Comparison of ENCODE assay signal across 35 cellular contexts in genomic region chr3:74617786-74618185, GRCh38.
"Had no signal": no experiment of that assay in that cellular context is flagged by ENCODE, and none has a peak within 500 bp of the region (broad histone marks: within the 10 kb centered on the region; RNA-seq: fewer than 3 reads in every experiment).

No MANE protein-coding gene starts in this region.

- H3K9me3 Mint-ChIP-seq: activated CD4-positive, alpha-beta memory T cell treated with anti-CD3 and anti-CD28 coated beads, Interleukin-2, amount 10 ng/mL, durations not matched to agents 7 days and 5 days; activated CD4-positive, alpha-beta T cell treated with anti-CD3 and anti-CD28 coated beads, Interleukin-2, amount 10 ng/mL, durations not matched to agents 7 days and 5 days; activated naive CD8-positive, alpha-beta T cell treated with anti-CD3 and anti-CD28 coated beads, Interleukin-2, amount 10 ng/mL, durations not matched to agents 7 days and 5 days; activated naive CD8-positive, alpha-beta T cell treated with anti-CD3 and anti-CD28 coated beads, Interleukin-2, amount 50 U/mL, for 24 hours; activated T-helper 2 cell treated with anti-CD3 and anti-CD28 coated beads, Interferon-gamma antibody, Interleukin-2, Interleukin-4, amounts not matched to agents 10 μg/mL and 5 μg/mL and 100 μg/mL, durations not matched to agents 14 hours and 24 hours and 36 hours; T-helper 1 cell treated with Interleukin-12 subunit alpha and Interleukin-12 subunit beta and Interleukin-4 antibody, amounts not matched to agents 30 μg/mL and 1 μg/mL, for 36 hours; T-helper 2 cell treated with Interferon-gamma antibody and Interleukin-4, amounts not matched to agents 5 μg/mL and 100 μg/mL, for 36 hours; WTC11 had no signal

- DNase-seq: activated CD4-positive, alpha-beta memory T cell treated with anti-CD3 and anti-CD28 coated beads, Interleukin-2, amount 10 ng/mL, durations not matched to agents 7 days and 5 days; activated CD4-positive, alpha-beta T cell treated with anti-CD3 and anti-CD28 coated beads for 1 hour; activated CD4-positive, alpha-beta T cell treated with anti-CD3 and anti-CD28 coated beads for 36 hours; activated CD4-positive, alpha-beta T cell treated with anti-CD3 and anti-CD28 coated beads for 48 hours; activated CD4-positive, alpha-beta T cell treated with anti-CD3 and anti-CD28 coated beads, Interleukin-2, amount 10 ng/mL, durations not matched to agents 7 days and 5 days; activated CD4-positive, alpha-beta T cell treated with anti-CD3 and anti-CD28 coated beads, Interleukin-2, amount 50 U/mL, for 48 hours; activated CD4-positive, CD25-positive, alpha-beta regulatory T cell; activated CD8-positive, alpha-beta memory T cell treated with anti-CD3 and anti-CD28 coated beads for 24 hours; activated CD8-positive, alpha-beta memory T cell treated with anti-CD3 and anti-CD28 coated beads, Interleukin-2, amount 10 ng/mL, durations not matched to agents 7 days and 5 days; activated CD8-positive, alpha-beta memory T cell treated with anti-CD3 and anti-CD28 coated beads, Interleukin-2, amount 50 U/mL, for 48 hours; activated CD8-positive, alpha-beta T cell treated with anti-CD3 and anti-CD28 coated beads, Interleukin-2, amount 10 ng/mL, durations not matched to agents 7 days and 5 days; activated effector memory CD4-positive, alpha-beta T cell treated with Interleukin-2 at 50 U/mL for 16 hours; activated gamma-delta T cell; activated naive CD4-positive, alpha-beta T cell treated with anti-CD3 and anti-CD28 coated beads, Interleukin-2, amount 10 ng/mL, durations not matched to agents 7 days and 5 days; activated naive CD4-positive, alpha-beta T cell treated with Interleukin-2 at 50 U/mL for 16 hours; activated naive CD8-positive, alpha-beta T cell treated with anti-CD3 and anti-CD28 coated beads, Interleukin-2, amount 10 ng/mL, durations not matched to agents 7 days and 5 days; activated naive CD8-positive, alpha-beta T cell treated with anti-CD3 and anti-CD28 coated beads, Interleukin-2, amount 50 U/mL, for 24 hours; activated T-cell treated with anti-CD3 and anti-CD28 coated beads, Interleukin-2, amount 50 U/mL, for 24 hours; activated T-cell treated with anti-CD3 and anti-CD28 coated beads, Interleukin-2, amount 50 U/mL, for 48 hours; amygdala; anterior cingulate cortex; brain microvascular endothelial cell; central memory CD4-positive, alpha-beta T cell; T-helper 2 cell; T-helper 9 cell; WERI-Rb-1 had no signal

- H3K27ac Mint-ChIP-seq: activated CD4-positive, alpha-beta memory T cell treated with anti-CD3 and anti-CD28 coated beads, Interleukin-2, amount 10 ng/mL, durations not matched to agents 7 days and 5 days; activated CD4-positive, alpha-beta T cell treated with anti-CD3 and anti-CD28 coated beads for 36 hours; activated CD4-positive, alpha-beta T cell treated with anti-CD3 and anti-CD28 coated beads, Interleukin-2, amount 10 ng/mL, durations not matched to agents 7 days and 5 days; activated CD8-positive, alpha-beta memory T cell treated with anti-CD3 and anti-CD28 coated beads, Interleukin-2, amount 10 ng/mL, durations not matched to agents 7 days and 5 days; activated CD8-positive, alpha-beta T cell treated with anti-CD3 and anti-CD28 coated beads, Interleukin-2, amount 10 ng/mL, durations not matched to agents 7 days and 5 days; activated naive CD4-positive, alpha-beta T cell treated with anti-CD3 and anti-CD28 coated beads, Interleukin-2, amount 10 ng/mL, durations not matched to agents 7 days and 5 days; activated naive CD4-positive, alpha-beta T cell treated with anti-CD3 and anti-CD28 coated beads, Interleukin-2, amount 50 U/mL, for 24 hours; activated naive CD8-positive, alpha-beta T cell; activated naive CD8-positive, alpha-beta T cell treated with anti-CD3 and anti-CD28 coated beads, Interleukin-2, amount 10 ng/mL, durations not matched to agents 7 days and 5 days; activated naive CD8-positive, alpha-beta T cell treated with anti-CD3 and anti-CD28 coated beads, Interleukin-2, amount 50 U/mL, for 24 hours; activated T-cell treated with anti-CD3 and anti-CD28 coated beads, Interleukin-2, amount 50 U/mL, for 24 hours; activated T-helper 2 cell treated with anti-CD3 and anti-CD28 coated beads, Interferon-gamma antibody, Interleukin-2, Interleukin-4, amounts not matched to agents 10 μg/mL and 5 μg/mL and 100 μg/mL, durations not matched to agents 14 hours and 24 hours and 36 hours; T-helper 1 cell treated with Interleukin-12 subunit alpha and Interleukin-12 subunit beta and Interleukin-4 antibody, amounts not matched to agents 30 μg/mL and 1 μg/mL, for 36 hours; T-helper 2 cell treated with Interferon-gamma antibody and Interleukin-4, amounts not matched to agents 5 μg/mL and 100 μg/mL, for 36 hours; WTC11 had no signal

- H3K4me3 ChIP-seq: ascending aorta, breast epithelium had no signal

- H3K36me3 Mint-ChIP-seq: activated CD8-positive, alpha-beta memory T cell treated with anti-CD3 and anti-CD28 coated beads, Interleukin-2, amount 10 ng/mL, durations not matched to agents 7 days and 5 days; activated naive CD4-positive, alpha-beta T cell treated with anti-CD3 and anti-CD28 coated beads, Interleukin-2, amount 10 ng/mL, durations not matched to agents 7 days and 5 days; activated naive CD4-positive, alpha-beta T cell treated with anti-CD3 and anti-CD28 coated beads, Interleukin-2, amount 50 U/mL, for 24 hours; activated naive CD8-positive, alpha-beta T cell; activated naive CD8-positive, alpha-beta T cell treated with anti-CD3 and anti-CD28 coated beads, Interleukin-2, amount 10 ng/mL, durations not matched to agents 7 days and 5 days; WTC11 had no signal

- H3K4me1 Mint-ChIP-seq: activated CD4-positive, alpha-beta memory T cell treated with anti-CD3 and anti-CD28 coated beads, Interleukin-2, amount 10 ng/mL, durations not matched to agents 7 days and 5 days; activated CD4-positive, alpha-beta T cell treated with anti-CD3 and anti-CD28 coated beads for 36 hours; activated CD4-positive, alpha-beta T cell treated with anti-CD3 and anti-CD28 coated beads, Interleukin-2, amount 10 ng/mL, durations not matched to agents 7 days and 5 days; activated CD8-positive, alpha-beta memory T cell treated with anti-CD3 and anti-CD28 coated beads, Interleukin-2, amount 10 ng/mL, durations not matched to agents 7 days and 5 days; activated naive CD4-positive, alpha-beta T cell treated with anti-CD3 and anti-CD28 coated beads, Interleukin-2, amount 10 ng/mL, durations not matched to agents 7 days and 5 days; activated naive CD4-positive, alpha-beta T cell treated with anti-CD3 and anti-CD28 coated beads, Interleukin-2, amount 50 U/mL, for 24 hours; activated naive CD8-positive, alpha-beta T cell treated with anti-CD3 and anti-CD28 coated beads, Interleukin-2, amount 10 ng/mL, durations not matched to agents 7 days and 5 days; activated naive CD8-positive, alpha-beta T cell treated with anti-CD3 and anti-CD28 coated beads, Interleukin-2, amount 50 U/mL, for 24 hours had no signal

- ATAC-seq: activated CD4-positive, alpha-beta T cell treated with anti-CD3 and anti-CD28 coated beads for 36 hours; activated CD4-positive, CD25-positive, alpha-beta regulatory T cell treated with anti-CD3 and anti-CD28 coated beads, Interleukin-2, amount 50 U/mL, for 24 hours; activated CD8-positive, alpha-beta memory T cell treated with anti-CD3 and anti-CD28 coated beads, Interleukin-2, amount 10 ng/mL, durations not matched to agents 7 days and 5 days; activated CD8-positive, alpha-beta T cell treated with anti-CD3 and anti-CD28 coated beads, Interleukin-2, amount 10 ng/mL, durations not matched to agents 7 days and 5 days; activated naive CD8-positive, alpha-beta T cell treated with anti-CD3 and anti-CD28 coated beads, Interleukin-2, amount 50 U/mL, for 24 hours; WTC11 had no signal

- H3K4me3 Mint-ChIP-seq: activated CD4-positive, alpha-beta memory T cell treated with anti-CD3 and anti-CD28 coated beads, Interleukin-2, amount 10 ng/mL, durations not matched to agents 7 days and 5 days; activated CD4-positive, alpha-beta T cell treated with anti-CD3 and anti-CD28 coated beads for 36 hours; activated CD4-positive, alpha-beta T cell treated with anti-CD3 and anti-CD28 coated beads, Interleukin-2, amount 10 ng/mL, durations not matched to agents 7 days and 5 days; activated CD8-positive, alpha-beta memory T cell treated with anti-CD3 and anti-CD28 coated beads, Interleukin-2, amount 10 ng/mL, durations not matched to agents 7 days and 5 days; activated CD8-positive, alpha-beta T cell treated with anti-CD3 and anti-CD28 coated beads, Interleukin-2, amount 10 ng/mL, durations not matched to agents 7 days and 5 days; activated naive CD4-positive, alpha-beta T cell treated with anti-CD3 and anti-CD28 coated beads, Interleukin-2, amount 10 ng/mL, durations not matched to agents 7 days and 5 days; activated naive CD4-positive, alpha-beta T cell treated with anti-CD3 and anti-CD28 coated beads, Interleukin-2, amount 50 U/mL, for 24 hours; activated naive CD8-positive, alpha-beta T cell; activated naive CD8-positive, alpha-beta T cell treated with anti-CD3 and anti-CD28 coated beads, Interleukin-2, amount 10 ng/mL, durations not matched to agents 7 days and 5 days; activated naive CD8-positive, alpha-beta T cell treated with anti-CD3 and anti-CD28 coated beads, Interleukin-2, amount 50 U/mL, for 24 hours; activated T-cell treated with anti-CD3 and anti-CD28 coated beads, Interleukin-2, amount 50 U/mL, for 24 hours; T-helper 1 cell treated with Interleukin-12 subunit alpha and Interleukin-12 subunit beta and Interleukin-4 antibody, amounts not matched to agents 30 μg/mL and 1 μg/mL, for 36 hours; T-helper 2 cell treated with Interferon-gamma antibody and Interleukin-4, amounts not matched to agents 5 μg/mL and 100 μg/mL, for 36 hours; WTC11 had no signal
